ENCODE assay signal across 8 cellular contexts in the genomic region with DNA sequence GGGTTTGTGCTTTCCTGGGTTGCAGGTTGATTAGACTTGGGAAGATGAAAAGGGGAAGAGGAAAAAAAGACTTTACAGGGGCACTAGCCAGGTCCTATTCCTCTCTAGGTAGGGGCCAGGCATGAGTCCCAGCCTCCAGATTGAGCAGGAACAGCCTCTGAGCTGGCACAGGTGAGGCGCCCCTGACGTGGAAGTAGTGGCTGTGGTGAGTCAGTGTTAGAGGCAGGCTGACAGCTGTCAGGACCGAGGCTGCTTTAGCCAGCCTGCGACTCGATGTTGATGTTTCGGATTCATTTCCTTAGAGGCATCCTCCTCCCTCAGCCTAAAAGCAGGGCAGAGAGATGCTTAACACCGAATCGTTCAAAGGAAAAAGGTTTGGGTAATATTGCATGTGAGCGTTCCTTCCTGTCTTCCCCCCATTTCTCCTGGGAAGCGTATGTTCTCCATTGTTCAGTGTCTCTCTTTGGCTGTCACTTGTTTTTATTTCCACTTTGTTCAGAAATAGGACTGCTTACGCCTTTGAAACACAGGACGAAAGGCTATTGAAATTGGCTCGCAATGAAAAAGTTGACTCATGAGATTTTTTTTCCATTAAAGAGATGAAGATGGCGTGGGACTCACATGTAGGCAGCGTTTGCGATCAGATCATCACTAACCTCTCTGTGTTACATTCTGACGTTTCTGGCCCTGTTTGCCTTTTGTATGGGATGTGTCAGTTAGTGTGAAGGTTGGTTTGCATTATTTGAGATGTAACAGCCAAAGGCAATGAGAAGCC. TPM values are rescaled to one million over a fixed set of nuclear protein-coding genes. Genes with fewer than 3 reads are reported as not detected.
DNase-seq lines count a peak whose midpoint lies in the region; ATAC-seq and TF ChIP-seq lines count a peak whose summit lies in the region.

No MANE protein-coding gene starts in this region.

- peak overlapping the region; percentile 94 to 98 for H3K27ac Mint-ChIP-seq in activated naive CD4-positive, alpha-beta T cell treated with anti-CD3 and anti-CD28 coated beads, Interleukin-2, amount 50 U/mL, for 72 hours

- H3K27me3 ChIP-seq in right atrium auricular region = no peaks in the 10 kb centered on the region

- ATAC-seq in activated naive CD4-positive, alpha-beta T cell treated with anti-CD3 and anti-CD28 coated beads, Interleukin-2, amount 50 U/mL, for 72 hours = peak; percentile 86 to 87
- ATAC-seq in GM21825 (IDR thresholded peaks at IDR 0.05; ENCODE audit: unreplicated experiment) (no peak), HG03565 (IDR thresholded peaks at IDR 0.05; ENCODE audit: unreplicated experiment) (no peak)

- H3K4me1 ChIP-seq in right atrium auricular region = peaks cover 0 to 32% of the 10 kb centered on the region in 2 donors

- H3K4me3 ChIP-seq in right atrium auricular region = peak overlapping the region; percentile 70 to 85

- H3K36me3 Mint-ChIP-seq in activated naive CD4-positive, alpha-beta T cell treated with anti-CD3 and anti-CD28 coated beads, Interleukin-2, amount 50 U/mL, for 72 hours = no peaks in the 10 kb centered on the region

- peaks cover 6% of the 10 kb centered on the region for H3K36me3 ChIP-seq in right atrium auricular region

- TF ChIP-seq CTCF in right atrium auricular region (IDR thresholded peaks at IDR 0.05) = no peak

- H3K9me3 Mint-ChIP-seq in activated naive CD4-positive, alpha-beta T cell treated with anti-CD3 and anti-CD28 coated beads, Interleukin-2, amount 50 U/mL, for 72 hours = no peaks in the 10 kb centered on the region

- DNase-seq in NCI-H748 (lab: John Stamatoyannopoulos, UW; ENCODE audit: unreplicated experiment) (peak; percentile 47), NCI-H748 treated with DMSO at 0.1 percent for 48 hours (lab: John Stamatoyannopoulos, UW) (no peak), RPMI8226 (peak; percentile 78), right atrium auricular region (ENCODE audit: low spot score) (no peak)
- DNase-seq in activated naive CD4-positive, alpha-beta T cell treated with anti-CD3 and anti-CD28 coated beads, Interleukin-2, amount 50 U/mL, for 72 hours (ENCODE audit: low spot score in 2 of 2) = peak; percentile 75 to 80
- peak; percentile 67 for DNase-seq in stimulated activated CD4-positive, alpha-beta T cell treated with anti-CD3 and anti-CD28 coated beads, Interleukin-12 subunit alpha, Interleukin-12 subunit beta, amount 100 ng/mL, for 4 hours

- H3K9me3 ChIP-seq in right atrium auricular region = no peaks in the 10 kb centered on the region

- H3K27ac ChIP-seq in right atrium auricular region = peak overlapping the region; percentile 83 to 88

RNA-seq across cellular contexts. Expression of a gene that starts 1.2 kb away (rescaled TPM):
- total RNA-seq in activated naive CD4-positive, alpha-beta T cell treated with anti-CD3 and anti-CD28 coated beads, Interleukin-2, amount 50 U/mL, for 72 hours = 10 to 100 TPM in 1 of 2 donors, 1 to 10 TPM in 1; 5.5 to 15.0 TPM
- 10 to 100 TPM; 12.6 to 14.1 TPM for total RNA-seq in right atrium auricular region

RNA-seq across cellular contexts. Expression of a gene that starts 17.5 kb away (rescaled TPM):
- 10 to 100 TPM; 24.2 to 24.9 TPM for total RNA-seq in activated naive CD4-positive, alpha-beta T cell treated with anti-CD3 and anti-CD28 coated beads, Interleukin-2, amount 50 U/mL, for 72 hours
- total RNA-seq in right atrium auricular region = 10 to 100 TPM; 36.0 to 48.7 TPM

Comparison
In these comparisons a context has a peak if more than half of its experiments do, and no peak if none do; other contexts are left out.
1. DNase-seq: peak in NCI-H748 (single experiment), RPMI8226 (single experiment), activated naive CD4-positive, alpha-beta T cell treated with anti-CD3 and anti-CD28 coated beads, Interleukin-2, amount 50 U/mL, for 72 hours (2 of 2) and stimulated activated CD4-positive, alpha-beta T cell treated with anti-CD3 and anti-CD28 coated beads, Interleukin-12 subunit alpha, Interleukin-12 subunit beta, amount 100 ng/mL, for 4 hours (single experiment); none in NCI-H748 treated with DMSO at 0.1 percent for 48 hours (single experiment) and right atrium auricular region (single experiment).
2. ATAC-seq: peak in activated naive CD4-positive, alpha-beta T cell treated with anti-CD3 and anti-CD28 coated beads, Interleukin-2, amount 50 U/mL, for 72 hours (2 of 2); none in GM21825 (single experiment) and HG03565 (single experiment).